Comparison of ENCODE assay signal across 9 cellular contexts in genomic region chr20:46767127-46767761, GRCh38. TPM values are rescaled to one million over a fixed set of nuclear protein-coding genes. Genes with fewer than 3 reads are reported as not detected.
A peak's percentile ranks its signal among the peaks of the same experiment; 100 is the strongest.
DNase-seq lines count a peak whose midpoint lies in the region; ATAC-seq and TF ChIP-seq lines count a peak whose summit lies in the region.
"Had no signal": no experiment of that assay in that cellular context is flagged by ENCODE, and none has a peak within 500 bp of the region (broad histone marks: within the 10 kb centered on the region; RNA-seq: fewer than 3 reads in every experiment).

No MANE protein-coding gene starts in this region.

- H3K4me1 Mint-ChIP-seq in activated naive CD4-positive, alpha-beta T cell treated with anti-CD3 and anti-CD28 coated beads, Interleukin-2, amount 10 ng/mL, durations not matched to agents 7 days and 5 days: peaks cover 3% of the 10 kb centered on the region

- DNase-seq in activated naive CD4-positive, alpha-beta T cell treated with anti-CD3 and anti-CD28 coated beads, Interleukin-2, amount 10 ng/mL, durations not matched to agents 7 days and 5 days: peak; percentile 34
- no peak for DNase-seq in activated naive CD4-positive, alpha-beta T cell treated with anti-CD3 and anti-CD28 coated beads, Interleukin-2, amount 50 U/mL, for 16 hours
- DNase-seq in MG63 (peak; percentile 32), upper lobe of left lung (no peak), DMS79 treated with DMSO at 0.1 percent for 48 hours (lab: John Stamatoyannopoulos, UW) (no peak)
- DNase-seq: activated naive CD8-positive, alpha-beta T cell treated with anti-CD3 and anti-CD28 coated beads, Interleukin-2, amount 10 ng/mL, durations not matched to agents 7 days and 5 days had no signal

- no peaks in the 10 kb centered on the region for H3K36me3 Mint-ChIP-seq in activated naive CD4-positive, alpha-beta T cell treated with anti-CD3 and anti-CD28 coated beads, Interleukin-2, amount 10 ng/mL, durations not matched to agents 7 days and 5 days
- H3K36me3 Mint-ChIP-seq: activated naive CD8-positive, alpha-beta T cell treated with anti-CD3 and anti-CD28 coated beads, Interleukin-2, amount 10 ng/mL, durations not matched to agents 7 days and 5 days had no signal

- peak; percentile 67; the same call in 2 of the 3 replicates for ATAC-seq in SK-N-SH treated with all-trans-retinoic acid at 6 μM for 48 hours
- ATAC-seq in gastroesophageal sphincter: no peak
- ATAC-seq in upper lobe of left lung (ENCODE audit: low FRiP score in 2 of 2): peak in 1 of 2 donors; percentile 39
- ATAC-seq in HG03565 (IDR thresholded peaks at IDR 0.05; ENCODE audit: unreplicated experiment): no peak

- H3K27me3 ChIP-seq in MG63 (no peaks in the 10 kb centered on the region), gastroesophageal sphincter (peaks cover 47% of the 10 kb centered on the region), upper lobe of left lung (no peaks in the 10 kb centered on the region)

- no peak overlapping the region for H3K27ac Mint-ChIP-seq in activated naive CD4-positive, alpha-beta T cell treated with anti-CD3 and anti-CD28 coated beads, Interleukin-2, amount 10 ng/mL, durations not matched to agents 7 days and 5 days
- H3K27ac Mint-ChIP-seq: activated naive CD8-positive, alpha-beta T cell treated with anti-CD3 and anti-CD28 coated beads, Interleukin-2, amount 10 ng/mL, durations not matched to agents 7 days and 5 days had no signal

- H3K4me1 ChIP-seq in gastroesophageal sphincter (no peaks in the 10 kb centered on the region), upper lobe of left lung (no peaks in the 10 kb centered on the region)

- no peaks in the 10 kb centered on the region for H3K9me3 ChIP-seq in MG63
- H3K9me3 ChIP-seq in gastroesophageal sphincter: no peaks in the 10 kb centered on the region
- H3K9me3 ChIP-seq in upper lobe of left lung: no peaks in the 10 kb centered on the region

- H3K27ac ChIP-seq in gastroesophageal sphincter (no peak overlapping the region), upper lobe of left lung (no peak overlapping the region)

- no peaks in the 10 kb centered on the region for H3K27me3 Mint-ChIP-seq in activated naive CD4-positive, alpha-beta T cell treated with anti-CD3 and anti-CD28 coated beads, Interleukin-2, amount 10 ng/mL, durations not matched to agents 7 days and 5 days

- TF ChIP-seq EP300 in gastroesophageal sphincter (IDR thresholded peaks at IDR 0.05) (no peak), upper lobe of left lung (IDR thresholded peaks at IDR 0.05) (no peak)

- TF ChIP-seq POLR2A in gastroesophageal sphincter (IDR thresholded peaks at IDR 0.05) (no peak), upper lobe of left lung (IDR thresholded peaks at IDR 0.05) (no peak)

- CTCF ChIA-PET in activated naive CD4-positive, alpha-beta T cell treated with anti-CD3 and anti-CD28 coated beads, Interleukin-2, amount 10 ng/mL, durations not matched to agents 7 days and 5 days (lab: Charles Lee): interaction anchor here (0.8 to 1.7 kb wide), 3 partner anchors 12 to 252 kb away, joined by 3 to 6 read pairs (median 6); no protein-coding TSS in a partner anchor

- 67 to 73% methylated on average over 3 to 4 of the region's 4 CpGs for WGBS in gastroesophageal sphincter (ENCODE audit: low coverage in 1 of 2), 2 donors
- 61 to 75% methylated on average over 4 of the region's 4 CpGs for WGBS in upper lobe of left lung, 2 donors

- H3K4me3 ChIP-seq in MG63 (no peak overlapping the region), gastroesophageal sphincter (no peak overlapping the region), upper lobe of left lung (no peak overlapping the region)

- no peaks in the 10 kb centered on the region for H3K36me3 ChIP-seq in MG63
- no peaks in the 10 kb centered on the region for H3K36me3 ChIP-seq in gastroesophageal sphincter
- H3K36me3 ChIP-seq in upper lobe of left lung: no peaks in the 10 kb centered on the region

- TF ChIP-seq CTCF in gastroesophageal sphincter (IDR thresholded peaks at IDR 0.05) (peak; percentile 11 to 46 (median 19)), upper lobe of left lung (IDR thresholded peaks at IDR 0.05) (peak; percentile 22 to 49 (median 33))

- H3K4me3 Mint-ChIP-seq in activated naive CD4-positive, alpha-beta T cell treated with anti-CD3 and anti-CD28 coated beads, Interleukin-2, amount 10 ng/mL, durations not matched to agents 7 days and 5 days: no peak overlapping the region
- H3K4me3 Mint-ChIP-seq: activated naive CD8-positive, alpha-beta T cell treated with anti-CD3 and anti-CD28 coated beads, Interleukin-2, amount 10 ng/mL, durations not matched to agents 7 days and 5 days had no signal

- no peaks in the 10 kb centered on the region for H3K9me3 Mint-ChIP-seq in activated naive CD4-positive, alpha-beta T cell treated with anti-CD3 and anti-CD28 coated beads, Interleukin-2, amount 10 ng/mL, durations not matched to agents 7 days and 5 days
- H3K9me3 Mint-ChIP-seq: activated naive CD8-positive, alpha-beta T cell treated with anti-CD3 and anti-CD28 coated beads, Interleukin-2, amount 10 ng/mL, durations not matched to agents 7 days and 5 days had no signal

TF ChIP-seq in SK-N-SH treated with all-trans-retinoic acid at 6 μM for 48 hours, 23 proteins besides CTCF, POLR2A, EP300 and RAD21:
- peak; percentile 98 for TF ChIP-seq ZNF70 (CRISPR knock-in tag; IDR thresholded peaks at IDR 0.05)
- no peak for TF ChIP-seq TSHZ2 (CRISPR knock-in tag; IDR thresholded peaks at IDR 0.05)

RNA-seq across cellular contexts. Expression of gene SLC2A10, which starts 57.8 kb away (rescaled TPM):
- total RNA-seq in MG63 (2014; rRNA removed; shearing (Covaris generic); ENCODE audit: low replicate concordance): 13.2 and 33.3 TPM in 2 replicates
- total RNA-seq in gastroesophageal sphincter: 10 to 100 TPM in 3 of 4 donors, 1 to 10 TPM in 1; 10.0 to 20.1 (median 11.5) TPM
- 10 to 100 TPM in 4 of 6 donors, 1 to 10 TPM in 2; 5.5 to 93.2 (median 13.8) TPM for total RNA-seq in upper lobe of left lung
- total RNA-seq: activated naive CD8-positive, alpha-beta T cell treated with anti-CD3 and anti-CD28 coated beads, Interleukin-2, amount 10 ng/mL, durations not matched to agents 7 days and 5 days had no signal

Comparison
In these comparisons a context has a peak if more than half of its experiments do, and no peak if none do; other contexts are left out.
1. DNase-seq: peak in activated naive CD4-positive, alpha-beta T cell treated with anti-CD3 and anti-CD28 coated beads, Interleukin-2, amount 10 ng/mL, durations not matched to agents 7 days and 5 days (single experiment) and MG63 (single experiment); none in activated naive CD4-positive, alpha-beta T cell treated with anti-CD3 and anti-CD28 coated beads, Interleukin-2, amount 50 U/mL, for 16 hours (single experiment), upper lobe of left lung (0 of 2) and DMS79 treated with DMSO at 0.1 percent for 48 hours (single experiment).